Comparison of ENCODE assay signal across 20 cellular contexts in genomic region chr17:37718383-37719048, GRCh38. TPM values are rescaled to one million over a fixed set of nuclear protein-coding genes. Genes with fewer than 3 reads are reported as not detected.
"Had no signal": no experiment of that assay in that cellular context is flagged by ENCODE, and none has a peak within 500 bp of the region (broad histone marks: within the 10 kb centered on the region; RNA-seq: fewer than 3 reads in every experiment).

No MANE protein-coding gene starts in this region.

- H3K4me1 ChIP-seq: vagina had no signal

- ATAC-seq: activated CD8-positive, alpha-beta T cell treated with anti-CD3 and anti-CD28 coated beads, Interleukin-2, amount 10 ng/mL, durations not matched to agents 7 days and 5 days; activated naive CD8-positive, alpha-beta T cell treated with anti-CD3 and anti-CD28 coated beads, Interleukin-2, amount 50 U/mL, for 24 hours had no signal

- H3K27me3 ChIP-seq: vagina had no signal

- H3K4me3 ChIP-seq: coronary artery, mucosa of descending colon, prostate gland, sigmoid colon, thoracic aorta, vagina had no signal

- H3K27ac ChIP-seq: coronary artery, neutrophil, sigmoid colon, thoracic aorta, vagina, WERI-Rb-1 had no signal

- H3K36me3 ChIP-seq: neutrophil, prostate gland, sigmoid colon, thoracic aorta, vagina, WERI-Rb-1 had no signal

- DNase-seq: activated CD4-positive, alpha-beta T cell treated with anti-CD3 and anti-CD28 coated beads for 4 hours; activated CD8-positive, alpha-beta memory T cell treated with anti-CD3 and anti-CD28 coated beads, Interleukin-2, amount 50 U/mL, for 48 hours; activated CD8-positive, alpha-beta T cell treated with anti-CD3 and anti-CD28 coated beads, Interleukin-2, amount 10 ng/mL, durations not matched to agents 7 days and 5 days; activated naive CD4-positive, alpha-beta T cell; activated naive CD8-positive, alpha-beta T cell treated with anti-CD3 and anti-CD28 coated beads, Interleukin-2, amount 50 U/mL, for 24 hours; effector memory CD4-positive, alpha-beta T cell; kidney glomerular epithelial cell; mucosa of descending colon; sigmoid colon; stimulated activated CD4-positive, alpha-beta T cell treated with anti-CD3 and anti-CD28 coated beads, Interleukin-12 subunit alpha, Interleukin-12 subunit beta, amount 100 ng/mL, for 4 hours; T-cell; WERI-Rb-1 had no signal

- H3K9me3 ChIP-seq: mucosa of descending colon, neutrophil, prostate gland, sigmoid colon, thoracic aorta, vagina had no signal

RNA-seq across cellular contexts. Expression of gene HNF1B, which starts 26.3 kb away (rescaled TPM):
- total RNA-seq: activated CD8-positive, alpha-beta T cell treated with anti-CD3 and anti-CD28 coated beads, Interleukin-2, amount 10 ng/mL, durations not matched to agents 7 days and 5 days; cardiac septum; lung microvascular endothelial cell; naive thymus-derived CD8-positive, alpha-beta T cell; thoracic aorta; vagina had no signal
- polyA plus RNA-seq: naive thymus-derived CD8-positive, alpha-beta T cell had no signal
